Comparison of ENCODE assay signal across 21 cellular contexts in the genomic region with DNA sequence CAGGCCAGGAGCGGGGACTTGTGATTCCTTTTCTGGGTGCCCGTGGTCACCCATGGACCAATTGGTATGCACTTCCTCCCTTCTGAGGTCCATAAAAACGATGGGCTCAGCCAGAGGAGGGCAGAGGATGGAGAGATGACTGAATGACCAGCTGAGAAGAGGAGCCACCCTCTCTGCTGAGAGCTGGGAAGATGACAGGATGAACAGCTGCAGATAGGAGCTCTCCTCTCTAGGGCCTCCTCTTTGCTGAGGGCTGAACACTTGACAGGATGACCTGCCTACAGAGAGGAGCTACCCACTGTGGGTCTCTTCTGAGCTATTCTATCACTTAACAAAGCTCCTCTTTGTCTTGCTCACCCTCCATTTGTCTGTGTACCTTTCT. TPM values are rescaled to one million over a fixed set of nuclear protein-coding genes. Genes with fewer than 3 reads are reported as not detected.
"Had no signal": no experiment of that assay in that cellular context is flagged by ENCODE, and none has a peak within 500 bp of the region (broad histone marks: within the 10 kb centered on the region; RNA-seq: fewer than 3 reads in every experiment).

No MANE protein-coding gene starts in this region.

- H3K4me3 Mint-ChIP-seq: activated CD4-positive, alpha-beta memory T cell treated with anti-CD3 and anti-CD28 coated beads for 36 hours; activated CD4-positive, alpha-beta T cell treated with anti-CD3 and anti-CD28 coated beads, Interleukin-2, amount 10 ng/mL, durations not matched to agents 7 days and 5 days; activated naive CD4-positive, alpha-beta T cell treated with anti-CD3 and anti-CD28 coated beads, Interleukin-2, amount 10 ng/mL, durations not matched to agents 7 days and 5 days; activated naive CD8-positive, alpha-beta T cell treated with anti-CD3 and anti-CD28 coated beads for 36 hours; activated T-helper 17 cell treated with anti-CD3 and anti-CD28 coated beads, Interleukin-2, amount 50 U/mL, for 72 hours had no signal

- H3K4me1 Mint-ChIP-seq: activated CD4-positive, alpha-beta T cell treated with anti-CD3 and anti-CD28 coated beads, Interleukin-2, amount 10 ng/mL, durations not matched to agents 7 days and 5 days; activated naive CD4-positive, alpha-beta T cell treated with anti-CD3 and anti-CD28 coated beads, Interleukin-2, amount 10 ng/mL, durations not matched to agents 7 days and 5 days; activated naive CD8-positive, alpha-beta T cell treated with anti-CD3 and anti-CD28 coated beads for 36 hours; activated T-helper 17 cell treated with anti-CD3 and anti-CD28 coated beads, Interleukin-2, amount 50 U/mL, for 72 hours had no signal

- H3K27ac ChIP-seq: VCaP had no signal

- H3K27ac Mint-ChIP-seq: activated CD4-positive, alpha-beta memory T cell treated with anti-CD3 and anti-CD28 coated beads for 36 hours; activated CD4-positive, alpha-beta T cell treated with anti-CD3 and anti-CD28 coated beads, Interleukin-2, amount 10 ng/mL, durations not matched to agents 7 days and 5 days; activated naive CD4-positive, alpha-beta T cell treated with anti-CD3 and anti-CD28 coated beads, Interleukin-2, amount 10 ng/mL, durations not matched to agents 7 days and 5 days; activated naive CD8-positive, alpha-beta T cell treated with anti-CD3 and anti-CD28 coated beads for 36 hours; activated T-helper 17 cell treated with anti-CD3 and anti-CD28 coated beads, Interleukin-2, amount 50 U/mL, for 72 hours had no signal

- H3K9me3 Mint-ChIP-seq: activated CD4-positive, alpha-beta memory T cell treated with anti-CD3 and anti-CD28 coated beads for 36 hours; activated CD4-positive, alpha-beta T cell treated with anti-CD3 and anti-CD28 coated beads, Interleukin-2, amount 10 ng/mL, durations not matched to agents 7 days and 5 days; activated naive CD4-positive, alpha-beta T cell treated with anti-CD3 and anti-CD28 coated beads, Interleukin-2, amount 10 ng/mL, durations not matched to agents 7 days and 5 days; activated naive CD8-positive, alpha-beta T cell treated with anti-CD3 and anti-CD28 coated beads for 36 hours; activated T-helper 17 cell treated with anti-CD3 and anti-CD28 coated beads, Interleukin-2, amount 50 U/mL, for 72 hours had no signal

- H3K36me3 Mint-ChIP-seq: activated CD4-positive, alpha-beta memory T cell treated with anti-CD3 and anti-CD28 coated beads for 36 hours; activated naive CD4-positive, alpha-beta T cell treated with anti-CD3 and anti-CD28 coated beads, Interleukin-2, amount 10 ng/mL, durations not matched to agents 7 days and 5 days; activated naive CD8-positive, alpha-beta T cell treated with anti-CD3 and anti-CD28 coated beads for 36 hours had no signal

- DNase-seq: activated CD4-positive, alpha-beta memory T cell treated with anti-CD3 and anti-CD28 coated beads for 36 hours; activated CD4-positive, alpha-beta T cell treated with anti-CD3 and anti-CD28 coated beads, Interleukin-2, amount 10 ng/mL, durations not matched to agents 7 days and 5 days; activated CD4-positive, CD25-positive, alpha-beta regulatory T cell; activated CD8-positive, alpha-beta memory T cell treated with anti-CD3 and anti-CD28 coated beads for 24 hours; activated gamma-delta T cell treated with Interleukin-2 at 50 U/mL for 16 hours; activated naive CD4-positive, alpha-beta T cell treated with anti-CD3 and anti-CD28 coated beads, Interleukin-2, amount 10 ng/mL, durations not matched to agents 7 days and 5 days; activated naive CD8-positive, alpha-beta T cell treated with anti-CD3 and anti-CD28 coated beads for 36 hours; activated T-cell treated with anti-CD3 and anti-CD28 coated beads, Interleukin-2, amount 50 U/mL, for 48 hours; anterior cingulate cortex; caudate nucleus; MM.1S; NCI-H1105 treated with DMSO at 0.1 percent for 48 hours; NCI-H1436 treated with DMSO at 0.1 percent for 48 hours; NCI-H187; NCI-H2081; NCI-H510A treated with DMSO at 0.1 percent for 48 hours; NCI-H69; SHP77 treated with DMSO at 0.1 percent for 48 hours had no signal

RNA-seq across cellular contexts. Expression of a gene that starts 4.1 kb away (rescaled TPM):
- total RNA-seq: activated CD4-positive, alpha-beta memory T cell treated with anti-CD3 and anti-CD28 coated beads for 36 hours; activated CD4-positive, alpha-beta T cell treated with anti-CD3 and anti-CD28 coated beads, Interleukin-2, amount 10 ng/mL, durations not matched to agents 7 days and 5 days; activated naive CD8-positive, alpha-beta T cell treated with anti-CD3 and anti-CD28 coated beads for 36 hours; activated T-helper 17 cell treated with anti-CD3 and anti-CD28 coated beads, Interleukin-2, amount 50 U/mL, for 72 hours; T-helper 2 cell treated with Interferon-gamma antibody and Interleukin-4, amounts not matched to agents 100 ng/mL and 5 ng/mL, for 36 hours had no signal

RNA-seq across cellular contexts. Expression of a gene that starts 13.9 kb away (rescaled TPM):
- total RNA-seq: activated CD4-positive, alpha-beta memory T cell treated with anti-CD3 and anti-CD28 coated beads for 36 hours; activated CD4-positive, alpha-beta T cell treated with anti-CD3 and anti-CD28 coated beads, Interleukin-2, amount 10 ng/mL, durations not matched to agents 7 days and 5 days; activated naive CD8-positive, alpha-beta T cell treated with anti-CD3 and anti-CD28 coated beads for 36 hours; activated T-helper 17 cell treated with anti-CD3 and anti-CD28 coated beads, Interleukin-2, amount 50 U/mL, for 72 hours; T-helper 2 cell treated with Interferon-gamma antibody and Interleukin-4, amounts not matched to agents 100 ng/mL and 5 ng/mL, for 36 hours had no signal
